Comparison of ENCODE assay signal across 1 cellular context in the genomic region with DNA sequence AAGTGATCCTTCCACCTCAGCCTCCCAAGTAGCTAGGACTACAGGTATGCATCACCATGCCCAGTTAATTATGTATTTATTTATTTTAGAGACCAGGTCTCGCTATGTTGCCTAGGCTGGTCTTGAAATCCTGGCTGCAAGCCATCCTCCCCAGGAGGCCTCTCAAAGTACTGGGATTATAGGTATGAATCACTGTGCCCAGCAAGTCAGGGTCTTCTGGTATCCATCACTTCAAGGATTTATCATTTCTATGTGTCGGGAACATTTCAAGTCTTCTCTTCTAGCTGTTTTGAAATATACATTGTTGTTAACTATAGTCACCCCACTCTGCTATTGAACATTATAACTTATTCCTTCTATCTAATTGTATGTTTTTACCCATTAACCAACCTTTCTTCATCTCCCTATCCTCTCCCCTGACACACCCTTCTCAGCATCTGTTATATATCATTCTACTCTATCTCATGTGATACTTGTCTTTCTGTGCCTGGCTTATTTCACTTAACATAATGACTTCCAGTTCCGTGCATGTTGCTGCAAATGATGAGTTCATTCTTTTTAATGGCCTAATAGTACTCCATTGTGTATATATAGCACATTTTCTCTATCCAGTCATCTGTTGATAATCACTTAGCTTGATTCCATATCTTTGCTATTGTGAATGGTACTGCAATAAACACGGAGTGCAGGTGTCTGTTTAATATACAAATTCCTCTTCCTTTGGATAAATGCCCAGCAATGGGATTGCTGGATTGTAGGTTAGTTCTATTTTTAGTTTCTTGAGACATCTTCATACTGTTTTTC.
TF ChIP-seq lines count a peak whose summit lies in the region.

No MANE protein-coding gene starts in this region.

TF ChIP-seq in IMR-90, 13 proteins besides CTCF, POLR2A, EP300 and RAD21:
- TF ChIP-seq SMC3 (IDR thresholded peaks at IDR 0.05; ENCODE audit: low read depth, low read length) (no peak), MAZ (IDR thresholded peaks at IDR 0.05; ENCODE audit: borderline replicate concordance, low read depth, low read length) (no peak), NFE2L2 (IDR thresholded peaks at IDR 0.05; ENCODE audit: low read depth, low read length) (no peak), RCOR1 (IDR thresholded peaks at IDR 0.05; ENCODE audit: insufficient replicate concordance, low read length) (no peak), RFX5 (IDR thresholded peaks at IDR 0.05; ENCODE audit: low read depth, low read length) (no peak), FOS (IDR thresholded peaks at IDR 0.05; ENCODE audit: low read depth, low read length) (no peak), BHLHE40 (IDR thresholded peaks at IDR 0.05; ENCODE audit: low read depth, low read length) (no peak), ELK1 (IDR thresholded peaks at IDR 0.05; ENCODE audit: borderline replicate concordance, low read depth, low read length) (no peak), MXI1 (IDR thresholded peaks at IDR 0.05; ENCODE audit: borderline replicate concordance, low read depth, low read length) (no peak), CHD1 (IDR thresholded peaks at IDR 0.05; ENCODE audit: low read depth, low read length) (no peak), MAFK (IDR thresholded peaks at IDR 0.05; ENCODE audit: low read depth, low read length) (no peak)
